In genomic region chr16:30761928-30762902, GRCh38 we compare ENCODE assay signal across 8 cellular contexts. TPM values are rescaled to one million over a fixed set of nuclear protein-coding genes. Genes with fewer than 3 reads are reported as not detected.
DNase-seq lines count a peak whose midpoint lies in the region; ATAC-seq and TF ChIP-seq lines count a peak whose summit lies in the region.

Gene CFAP119 (minus strand): TSS chr16:30762062. CDS start chr16:30761748, 314 bp downstream.
Gene RNF40 (plus strand): TSS chr16:30762322. CDS start chr16:30762546, 224 bp downstream.

- peak within 1 kb of the TSS; percentile 70 for H2AFZ ChIP-seq in hepatocyte

- H3K79me2 ChIP-seq in hepatocyte: peaks cover 28% of the 10 kb centered on the region

- in situ Hi-C loops in astrocyte of the cerebellum (cut with HindIII; ENCODE audit: low sequenced_read_pairs): no loop called here

- H4K20me1 ChIP-seq in hepatocyte (ENCODE audit: insufficient read depth, poor library complexity, severe bottlenecking): no peaks in the 10 kb centered on the region

- H3K4me3 ChIP-seq in astrocyte of the cerebellum (ENCODE audit: low read depth, low read length): peak within 1 kb of the TSS; percentile 74
- peak within 1 kb of the TSS; percentile 51 for H3K4me3 ChIP-seq in hepatocyte
- peak within 1 kb of the TSS; percentile 96 for H3K4me3 ChIP-seq in rectal smooth muscle tissue (ENCODE audit: low read length)
- H3K4me3 ChIP-seq in aorta (ENCODE audit: low read length in 2 of 2): peak within 1 kb of the TSS; percentile 66 to 69

- peak within 1 kb of the TSS; percentile 89 for H3K9ac ChIP-seq in rectal smooth muscle tissue (ENCODE audit: low read length)

- intact Hi-C loops in aorta (cut with DNase I): loop anchor here in 1 of 2 donors (10.0 kb wide), 1 partner anchor 947 kb away; the partner anchor contains the start of genes PAGR1 and PRRT2

- no peaks in the 10 kb centered on the region for H3K9me2 ChIP-seq in hepatocyte (replicated peaks; ENCODE audit: insufficient read depth)

- TF ChIP-seq CTCF in astrocyte of the cerebellum (IDR thresholded peaks at IDR 0.05; ENCODE audit: low read depth, low read length, missing control alignments) (no peak), hepatocyte (IDR thresholded peaks at IDR 0.05; ENCODE audit: poor library complexity) (no peak)

- H3K27ac ChIP-seq in hepatocyte: peak within 1 kb of the TSS; percentile 69
- peak within 1 kb of the TSS; percentile 72 for H3K27ac ChIP-seq in rectal smooth muscle tissue (ENCODE audit: low read depth, low read length)
- peak within 1 kb of the TSS; percentile 15 to 78 for H3K27ac ChIP-seq in aorta (ENCODE audit: low read depth in 1 of 2, low read length in 2 of 2)

- 2% methylated on average over 58 of the region's 60 CpGs for WGBS in hepatocyte (ENCODE audit: low lambda C conversion rate, missing lambda C conversion rate)
- 0 to 1% methylated on average over 60 of the region's 60 CpGs for whole genome bisulfite sequencing in aorta, 2 donors

- H3K27me3 ChIP-seq in hepatocyte (no peaks in the 10 kb centered on the region), rectal smooth muscle tissue (ENCODE audit: control insufficient read depth, insufficient read depth, low read length) (no peaks in the 10 kb centered on the region), aorta (ENCODE audit: control insufficient read depth in 1 of 2, insufficient read depth in 2 of 2, low read length in 1 of 2) (no peaks in the 10 kb centered on the region)

- peaks cover 17% of the 10 kb centered on the region for H3K4me1 ChIP-seq in hepatocyte (ENCODE audit: insufficient read depth)
- H3K4me1 ChIP-seq in rectal smooth muscle tissue (ENCODE audit: control insufficient read depth, insufficient read depth, low read length): peaks cover 19% of the 10 kb centered on the region
- peaks cover 0 to 5% of the 10 kb centered on the region in 2 donors for H3K4me1 ChIP-seq in aorta (ENCODE audit: control insufficient read depth in 1 of 2, insufficient read depth in 2 of 2, low read length in 2 of 2)

- no peaks in the 10 kb centered on the region for H3K36me3 ChIP-seq in hepatocyte (replicated peaks; ENCODE audit: insufficient read depth, low read depth)
- H3K36me3 ChIP-seq in rectal smooth muscle tissue (ENCODE audit: control insufficient read depth, insufficient read depth, low read length): peaks cover 30% of the 10 kb centered on the region
- peaks cover 0 to 18% of the 10 kb centered on the region in 2 donors for H3K36me3 ChIP-seq in aorta (ENCODE audit: control insufficient read depth in 1 of 2, insufficient read depth in 2 of 2, low read length in 1 of 2)

- H3K4me2 ChIP-seq in hepatocyte: peak within 1 kb of the TSS; percentile 98

- DNase-seq in NCI-H2029 (lab: John Stamatoyannopoulos, UW) (peak; percentile 96), T-helper 9 cell (peak; percentile 88), astrocyte of the cerebellum (ENCODE audit: low read depth) (peak; percentile 97), hepatocyte (ENCODE audit: low spot score) (peak; percentile 97), aorta (peak; percentile 97 to 98)

- H3K9me3 ChIP-seq in hepatocyte (ENCODE audit: low read depth) (no peaks in the 10 kb centered on the region), aorta (ENCODE audit: control insufficient read depth, low read length) (no peaks in the 10 kb centered on the region)

- ATAC-seq in GM18508 (IDR thresholded peaks at IDR 0.05; ENCODE audit: insufficient read depth, unreplicated experiment) (peak; percentile 72), HG02981 (IDR thresholded peaks at IDR 0.05; ENCODE audit: unreplicated experiment) (peak; percentile 84), aorta (ENCODE audit: low FRiP score) (peak; percentile 98)

RNA-seq across cellular contexts. Expression of gene CFAP119, which starts in this region (rescaled TPM):
- 1.3 and 5.0 TPM in 2 replicates for total RNA-seq in hepatocyte
- 4.2 and 6.1 TPM in 2 replicates for polyA plus RNA-seq in hepatocyte
- 1 to 10 TPM in 1 of 2 donors, under 1 TPM in 1; 0.52 to 2.7 TPM for total RNA-seq in aorta
- polyA plus RNA-seq in aorta: 1 to 10 TPM in 1 of 2 donors, under 1 TPM in 1; 0.88 to 9.8 TPM

RNA-seq across cellular contexts. Expression of gene RNF40, which starts in this region (rescaled TPM):
- total RNA-seq in hepatocyte: 63.5 and 75.3 TPM in 2 replicates
- 70.4 and 75.6 TPM in 2 replicates for polyA plus RNA-seq in hepatocyte
- total RNA-seq in aorta: 10 to 100 TPM; 73.9 to 90.2 TPM
- polyA plus RNA-seq in aorta: 10 to 100 TPM; 22.7 to 59.5 TPM

Comparison
In these comparisons a context has a peak if more than half of its experiments do, and no peak if none do; other contexts are left out.
1. Peak in every context shown above with its lines: DNase-seq, ATAC-seq, H3K4me3 ChIP-seq and H3K27ac ChIP-seq.